In the genomic region with DNA sequence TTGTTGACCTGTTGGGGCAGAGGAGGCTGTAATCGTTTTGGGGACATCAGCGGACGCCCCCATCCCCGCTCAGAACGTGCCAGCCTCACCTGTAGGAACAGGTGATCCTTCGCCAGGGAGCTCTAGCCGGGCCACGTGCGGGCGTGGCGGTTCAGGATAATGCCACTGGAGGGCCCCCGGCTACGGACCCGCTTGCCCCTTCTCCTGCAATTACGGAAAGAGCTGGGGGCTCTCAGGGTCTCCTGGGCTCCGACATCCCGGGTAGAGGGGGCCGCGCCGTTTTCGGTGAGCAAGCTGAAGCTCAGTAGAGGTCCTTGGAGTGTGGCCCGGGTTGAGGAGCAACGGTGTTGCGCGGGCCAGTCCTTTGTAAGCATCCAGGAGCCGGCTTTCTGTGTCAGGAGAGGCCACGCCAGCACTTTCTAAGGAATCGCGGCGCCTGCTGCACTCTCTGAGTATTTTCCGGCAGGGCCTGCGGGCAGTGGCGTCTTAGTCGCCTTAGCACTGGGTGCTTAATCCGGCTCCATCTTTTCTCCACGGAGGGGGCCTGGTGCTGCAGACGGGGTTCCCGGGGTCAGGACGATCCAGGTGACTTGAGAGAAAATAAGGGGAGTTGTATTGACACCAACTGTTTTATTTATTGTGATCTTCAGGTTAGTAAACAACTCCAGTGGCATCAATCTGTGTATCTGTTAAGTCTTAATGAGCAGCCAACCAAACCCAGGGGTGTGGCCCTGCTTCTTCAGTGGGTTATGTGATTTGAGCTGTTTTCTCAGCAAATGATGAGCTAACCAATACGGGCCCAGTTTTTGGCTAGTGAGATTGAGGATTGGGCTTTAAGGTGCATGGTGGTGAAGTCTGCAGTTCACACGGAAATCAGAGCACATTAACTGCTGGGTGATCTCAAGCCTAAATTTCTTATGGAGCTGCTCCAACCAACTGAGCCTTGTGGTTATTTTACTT, we compare ENCODE assay signal across 8 cellular contexts. TPM values are rescaled to one million over a fixed set of nuclear protein-coding genes. Genes with fewer than 3 reads are reported as not detected.
DNase-seq lines count a peak whose midpoint lies in the region; ATAC-seq and TF ChIP-seq lines count a peak whose summit lies in the region.

No MANE protein-coding gene starts in this region.

- H2AFZ ChIP-seq in fibroblast of lung (ENCODE audit: low read length) = no peak overlapping the region

- H3K27me3 Mint-ChIP-seq in activated CD4-positive, alpha-beta memory T cell treated with anti-CD3 and anti-CD28 coated beads for 36 hours = peaks cover 40% of the 10 kb centered on the region
- peaks cover 40 to 66% (median 55%) of the 10 kb centered on the region in 5 donors for H3K27me3 Mint-ChIP-seq in naive thymus-derived CD4-positive, alpha-beta T cell

- peak overlapping the region; percentile 55 for H3K27ac ChIP-seq in fibroblast of lung (ENCODE audit: insufficient read depth, low read length)
- no peak overlapping the region for H3K27ac ChIP-seq in naive thymus-derived CD4-positive, alpha-beta T cell (ENCODE audit: low read depth, low read length)

- H3K79me2 ChIP-seq in fibroblast of lung (ENCODE audit: control insufficient read depth, insufficient read depth, low read length) = peaks cover 47% of the 10 kb centered on the region

- peaks cover 14% of the 10 kb centered on the region for H3K4me1 Mint-ChIP-seq in activated CD4-positive, alpha-beta memory T cell treated with anti-CD3 and anti-CD28 coated beads for 36 hours (ENCODE audit: low read depth)
- peaks cover 13 to 29% (median 17%) of the 10 kb centered on the region in 7 donors for H3K4me1 Mint-ChIP-seq in naive thymus-derived CD4-positive, alpha-beta T cell

- peak; percentile 71 for DNase-seq in DMS79 (lab: John Stamatoyannopoulos, UW)
- peak; percentile 31 for DNase-seq in NAMALWA (ENCODE audit: low spot score)
- DNase-seq in activated CD4-positive, alpha-beta memory T cell treated with anti-CD3 and anti-CD28 coated beads for 36 hours = peak; percentile 17
- peak; percentile 71 to 87 for DNase-seq in fibroblast of lung (ENCODE audit: low read depth in 2 of 2)
- DNase-seq in naive thymus-derived CD4-positive, alpha-beta T cell = peak in 4 of 9 donors; percentile 9 to 31 (median 22)
- no peak for DNase-seq in GOT3 (lab: John Stamatoyannopoulos, UW)

- H3K4me2 ChIP-seq in fibroblast of lung (ENCODE audit: extremely low read depth, insufficient read depth, low read length) = peak overlapping the region; percentile 69

- peaks cover 2% of the 10 kb centered on the region for H3K36me3 ChIP-seq in fibroblast of lung (ENCODE audit: control insufficient read depth, insufficient read depth, low read length)
- H3K36me3 ChIP-seq in naive thymus-derived CD4-positive, alpha-beta T cell (ENCODE audit: control insufficient read depth in 2 of 3, insufficient read depth in 3 of 3, low read length in 3 of 3) = no peaks in the 10 kb centered on the region

- ATAC-seq in naive thymus-derived CD4-positive, alpha-beta T cell = no peak
- ATAC-seq in HG03521 (IDR thresholded peaks at IDR 0.05; ENCODE audit: unreplicated experiment) (no peak), GM18519 (IDR thresholded peaks at IDR 0.05; ENCODE audit: low FRiP score, unreplicated experiment) (no peak)

- H3K36me3 Mint-ChIP-seq in activated CD4-positive, alpha-beta memory T cell treated with anti-CD3 and anti-CD28 coated beads for 36 hours = peaks cover 2% of the 10 kb centered on the region
- H3K36me3 Mint-ChIP-seq in naive thymus-derived CD4-positive, alpha-beta T cell = no peaks in the 10 kb centered on the region

- no peaks in the 10 kb centered on the region for H4K20me1 ChIP-seq in fibroblast of lung (ENCODE audit: control insufficient read depth, extremely low read depth, insufficient read depth, low read length)

- H3K9ac ChIP-seq in fibroblast of lung (ENCODE audit: insufficient read depth, low read length) = peak overlapping the region; percentile 70

- peak overlapping the region; percentile 76 for H3K4me3 Mint-ChIP-seq in activated CD4-positive, alpha-beta memory T cell treated with anti-CD3 and anti-CD28 coated beads for 36 hours
- peak overlapping the region; percentile 74 to 98 (median 90) for H3K4me3 Mint-ChIP-seq in naive thymus-derived CD4-positive, alpha-beta T cell

- no peak overlapping the region for H3K27ac Mint-ChIP-seq in activated CD4-positive, alpha-beta memory T cell treated with anti-CD3 and anti-CD28 coated beads for 36 hours
- peak overlapping the region in 6 of 9 donors; percentile 21 to 86 (median 62) for H3K27ac Mint-ChIP-seq in naive thymus-derived CD4-positive, alpha-beta T cell

- TF ChIP-seq CTCF in fibroblast of lung (conservative IDR thresholded peaks at IDR 0.05 in 1 of 2, IDR thresholded peaks at IDR 0.05 in 1 of 2; ENCODE audit: low read depth in 1 of 2, low read length in 2 of 2) = peak in 1 of 2 donors; percentile 34

- H3K27me3 ChIP-seq in fibroblast of lung (ENCODE audit: control insufficient read depth, insufficient read depth, low read length) = no peaks in the 10 kb centered on the region
- peaks cover 5 to 19% of the 10 kb centered on the region in 2 donors for H3K27me3 ChIP-seq in naive thymus-derived CD4-positive, alpha-beta T cell (ENCODE audit: control insufficient read depth in 2 of 2, insufficient read depth in 2 of 2, low read length in 2 of 2)

- peak overlapping the region; percentile 67 to 92 (median 78) for H3K4me3 ChIP-seq in fibroblast of lung (replicated peaks in 1 of 4; ENCODE audit: control extremely low read depth in 1 of 4, insufficient read depth in 1 of 4, low read depth in 3 of 4, low read length in 4 of 4)
- peak overlapping the region; percentile 18 for H3K4me3 ChIP-seq in naive thymus-derived CD4-positive, alpha-beta T cell (ENCODE audit: low read length)

- peaks cover 6% of the 10 kb centered on the region for H3K4me1 ChIP-seq in fibroblast of lung (ENCODE audit: control insufficient read depth, extremely low read depth, insufficient read depth, low read length)
- H3K4me1 ChIP-seq in naive thymus-derived CD4-positive, alpha-beta T cell (ENCODE audit: control insufficient read depth in 2 of 2, insufficient read depth in 2 of 2, low read length in 2 of 2) = peaks cover 6 to 21% of the 10 kb centered on the region in 2 donors

- peaks cover 3% of the 10 kb centered on the region for H3K9me3 Mint-ChIP-seq in activated CD4-positive, alpha-beta memory T cell treated with anti-CD3 and anti-CD28 coated beads for 36 hours
- peaks cover 0 to 5% (median 1%) of the 10 kb centered on the region in 11 donors for H3K9me3 Mint-ChIP-seq in naive thymus-derived CD4-positive, alpha-beta T cell

- CTCF ChIA-PET in activated CD4-positive, alpha-beta memory T cell treated with anti-CD3 and anti-CD28 coated beads for 36 hours (lab: Charles Lee) = interaction anchor here (0.8 to 2.0 kb wide), 5 partner anchors 9 to 280 kb away, joined by 3 to 17 read pairs (median 5); partner anchors contain the start of gene RAB12
- CTCF ChIA-PET in naive thymus-derived CD4-positive, alpha-beta T cell (lab: Charles Lee) = interaction anchor here (0.6 to 1.1 kb wide), 3 partner anchors 16 to 281 kb away, joined by 3 read pairs; no protein-coding TSS in a partner anchor

- intact Hi-C loops in activated CD4-positive, alpha-beta memory T cell treated with anti-CD3 and anti-CD28 coated beads for 36 hours (cut with micrococcal nuclease) = loop anchor here (5.0 to 10.0 kb wide), 2 partner anchors 95 to 908 kb away; partner anchors contain the start of gene PPP4R1
- intact Hi-C loops in naive thymus-derived CD4-positive, alpha-beta T cell (cut with micrococcal nuclease) = loop anchor here in 1 of 2 donors (2.0 to 10.0 kb wide), 3 partner anchors 628 to 1208 kb away; partner anchors contain the start of genes PPP4R1, TWSG1 and VAPA

- POLR2A ChIA-PET in activated CD4-positive, alpha-beta memory T cell treated with anti-CD3 and anti-CD28 coated beads for 36 hours (lab: Charles Lee) = no interaction called here
- POLR2A ChIA-PET in naive thymus-derived CD4-positive, alpha-beta T cell (lab: Charles Lee) = no interaction called here

- no peaks in the 10 kb centered on the region for H3K9me3 ChIP-seq in fibroblast of lung (ENCODE audit: control insufficient read depth, insufficient read depth, low read depth, low read length)
- no peaks in the 10 kb centered on the region for H3K9me3 ChIP-seq in naive thymus-derived CD4-positive, alpha-beta T cell (ENCODE audit: control insufficient read depth in 2 of 3, low read length in 3 of 3)

RNA-seq across cellular contexts. Expression of gene MTCL1, which starts 1.9 kb away (rescaled TPM):
- total RNA-seq in activated CD4-positive, alpha-beta memory T cell treated with anti-CD3 and anti-CD28 coated beads for 36 hours = under 1 TPM; 0.40 to 0.56 TPM
- 38.0 and 56.0 TPM in 2 replicates for total RNA-seq in fibroblast of lung
- polyA plus RNA-seq in fibroblast of lung = 31.0 and 35.0 TPM in 2 replicates
- polyA plus RNA-seq in fibroblast of lung (2012) = 26.9 and 35.7 TPM in 2 replicates
- 30.9 and 31.1 TPM in 2 replicates for polyA minus RNA-seq in fibroblast of lung (ENCODE audit: low replicate concordance)
- under 1 TPM in 3 of 5 experiments, not detected in 2; 0.17 to 0.81 (median 0.61) TPM for total RNA-seq in naive thymus-derived CD4-positive, alpha-beta T cell
- polyA plus RNA-seq in naive thymus-derived CD4-positive, alpha-beta T cell = not detected

Comparison
In these comparisons a context has a peak if more than half of its experiments do, and no peak if none do; other contexts are left out.
1. RNA of gene MTCL1, which starts 1.9 kb away (total RNA-seq): 38.0 to 56.0 TPM in fibroblast of lung; 0.40 to 0.56 TPM in activated CD4-positive, alpha-beta memory T cell treated with anti-CD3 and anti-CD28 coated beads for 36 hours and 0.17 to 0.81 TPM in naive thymus-derived CD4-positive, alpha-beta T cell; every median in the first group is over 10 times any median in the second.